Comparison of ENCODE assay signal across 1 cellular context in genomic region chr10:120115959-120116358, GRCh38.
TF ChIP-seq lines count a peak whose summit lies in the region.

No MANE protein-coding gene starts in this region.

TF ChIP-seq in HEK293, 187 proteins besides CTCF, POLR2A, EP300 and RAD21 (continued from another document):
- TF ChIP-seq ZFP69B (tag by site-specific recombination; IDR thresholded peaks at IDR 0.05) (peak; percentile 33; the same call in 1 of the 2 replicates), ELK4 (IDR thresholded peaks at IDR 0.05; ENCODE audit: borderline replicate concordance, low read depth, low read length) (no peak), ZNF560 (tag by site-specific recombination; IDR thresholded peaks at IDR 0.05; ENCODE audit: borderline replicate concordance) (no peak), ZNF529 (tag by site-specific recombination; IDR thresholded peaks at IDR 0.05; ENCODE audit: insufficient replicate concordance) (no peak)
